Comparison of ENCODE assay signal across 13 cellular contexts in genomic region chr12:108772247-108772646, GRCh38. TPM values are rescaled to one million over a fixed set of nuclear protein-coding genes. Genes with fewer than 3 reads are reported as not detected.
A peak's percentile ranks its signal among the peaks of the same experiment; 100 is the strongest.
DNase-seq lines count a peak whose midpoint lies in the region; ATAC-seq and TF ChIP-seq lines count a peak whose summit lies in the region.
"Had no signal": no experiment of that assay in that cellular context is flagged by ENCODE, and none has a peak within 500 bp of the region (broad histone marks: within the 10 kb centered on the region; RNA-seq: fewer than 3 reads in every experiment).

No MANE protein-coding gene starts in this region.

- H3K9me3 ChIP-seq in breast epithelium (no peaks in the 10 kb centered on the region), MG63 (no peaks in the 10 kb centered on the region), stomach smooth muscle (ENCODE audit: control insufficient read depth in 2 of 2, low read length in 2 of 2) (no peaks in the 10 kb centered on the region)
- H3K9me3 ChIP-seq: mucosa of descending colon had no signal

- H3K36me3 ChIP-seq in breast epithelium (no peaks in the 10 kb centered on the region), MG63 (no peaks in the 10 kb centered on the region), stomach smooth muscle (ENCODE audit: control insufficient read depth in 2 of 2, insufficient read depth in 2 of 2, low read length in 2 of 2) (no peaks in the 10 kb centered on the region)

- H3K36me3 Mint-ChIP-seq in MCF 10A (ENCODE audit: insufficient read depth, unreplicated experiment), result no peaks in the 10 kb centered on the region
- H3K36me3 Mint-ChIP-seq in activated CD8-positive, alpha-beta T cell treated with anti-CD3 and anti-CD28 coated beads for 36 hours (ENCODE audit: low read depth), result no peaks in the 10 kb centered on the region

- H3K4me3 ChIP-seq in breast epithelium (no peak overlapping the region), MG63 (no peak overlapping the region), stomach smooth muscle (ENCODE audit: low read length in 2 of 2) (no peak overlapping the region)
- H3K4me3 ChIP-seq: mucosa of descending colon, skin epidermis had no signal

- H3K4me1 Mint-ChIP-seq in MCF 10A (ENCODE audit: insufficient read depth, unreplicated experiment), result peaks cover 17% of the 10 kb centered on the region
- H3K4me1 Mint-ChIP-seq in activated CD8-positive, alpha-beta T cell treated with anti-CD3 and anti-CD28 coated beads for 36 hours (ENCODE audit: low read depth), result peaks cover 4% of the 10 kb centered on the region

- POLR2A ChIA-PET in MCF 10A (lab: Yijun Ruan, JAX), result no interaction called here
- POLR2A ChIA-PET in activated CD8-positive, alpha-beta T cell treated with anti-CD3 and anti-CD28 coated beads for 36 hours (lab: Charles Lee), result no interaction called here

- H3K9ac ChIP-seq in stomach smooth muscle (ENCODE audit: low read length in 2 of 2), result no peak overlapping the region

- CTCF ChIA-PET in MCF 10A (lab: Yijun Ruan, JAX), result interaction anchor here (0.6 kb wide), 1 partner anchor 27 kb away, joined by 3 read pairs; no protein-coding TSS in a partner anchor
- CTCF ChIA-PET in activated CD8-positive, alpha-beta T cell treated with anti-CD3 and anti-CD28 coated beads for 36 hours (lab: Charles Lee), result no interaction called here

- H3K4me3 Mint-ChIP-seq in MCF 10A (ENCODE audit: unreplicated experiment), result no peak overlapping the region
- H3K4me3 Mint-ChIP-seq in activated CD8-positive, alpha-beta T cell treated with anti-CD3 and anti-CD28 coated beads for 36 hours, result no peak overlapping the region

- no peak for TF ChIP-seq CTCF in breast epithelium (IDR thresholded peaks at IDR 0.05)
- TF ChIP-seq CTCF in MCF 10A (IDR thresholded peaks at IDR 0.05; ENCODE audit: unreplicated experiment), result no peak
- no peak for TF ChIP-seq CTCF in activated CD8-positive, alpha-beta T cell treated with anti-CD3 and anti-CD28 coated beads for 36 hours (IDR thresholded peaks at IDR 0.05)

- H3K9me3 Mint-ChIP-seq in MCF 10A (ENCODE audit: unreplicated experiment), result no peaks in the 10 kb centered on the region
- H3K9me3 Mint-ChIP-seq in activated CD8-positive, alpha-beta T cell treated with anti-CD3 and anti-CD28 coated beads for 36 hours, result no peaks in the 10 kb centered on the region

- ATAC-seq in activated CD8-positive, alpha-beta T cell treated with anti-CD3 and anti-CD28 coated beads for 36 hours, result no peak
- ATAC-seq: mucosa of descending colon had no signal

- no peaks in the 10 kb centered on the region for H3K27me3 ChIP-seq in breast epithelium
- no peaks in the 10 kb centered on the region for H3K27me3 ChIP-seq in MG63
- no peaks in the 10 kb centered on the region for H3K27me3 ChIP-seq in stomach smooth muscle (ENCODE audit: control insufficient read depth in 1 of 2, insufficient read depth in 2 of 2, low read length in 2 of 2)

- no peaks in the 10 kb centered on the region for H3K27me3 Mint-ChIP-seq in MCF 10A (ENCODE audit: insufficient read depth, unreplicated experiment)
- H3K27me3 Mint-ChIP-seq in activated CD8-positive, alpha-beta T cell treated with anti-CD3 and anti-CD28 coated beads for 36 hours, result peaks cover 2% of the 10 kb centered on the region

- no TSS peak for BruUV-seq in MCF 10A (replicated peaks; lab: Mats Ljungman, UMichigan)

- no peak overlapping the region for H3K27ac Mint-ChIP-seq in MCF 10A (ENCODE audit: low read depth, unreplicated experiment)
- H3K27ac Mint-ChIP-seq in activated CD8-positive, alpha-beta T cell treated with anti-CD3 and anti-CD28 coated beads for 36 hours, result no peak overlapping the region

- intact Hi-C loops in breast epithelium (cut with DNase I; ENCODE audit: low total_unique reads) (no loop called here), MCF 10A (cut with micrococcal nuclease) (no loop called here)
- intact Hi-C loops in activated CD8-positive, alpha-beta T cell treated with anti-CD3 and anti-CD28 coated beads for 36 hours (cut with micrococcal nuclease), result no loop called here

- DNase-seq in breast epithelium (ENCODE audit: low spot score in 2 of 2), result peak in 1 of 2 donors; percentile 44
- DNase-seq in MCF 10A (ENCODE audit: unreplicated experiment), result no peak
- DNase-seq in MG63, result peak; percentile 16
- peak; percentile 21 for DNase-seq in germinal center (ENCODE audit: low spot score)
- DNase-seq in activated CD8-positive, alpha-beta T cell treated with anti-CD3 and anti-CD28 coated beads for 36 hours, result no peak
- DNase-seq in NCI-H187 (lab: John Stamatoyannopoulos, UW), result no peak
- DNase-seq in effector CD8-positive, alpha-beta T cell (lab: John Stamatoyannopoulos, UW), result no peak
- DNase-seq: effector memory CD4-positive, alpha-beta T cell; hippocampal formation; mucosa of descending colon; NCI-H524 treated with DMSO at 0.1 percent for 48 hours had no signal

- H3K27ac ChIP-seq in breast epithelium (peak overlapping the region; percentile 81 to 83), stomach smooth muscle (ENCODE audit: low read length) (peak overlapping the region; percentile 97)

- H3K4me1 ChIP-seq in breast epithelium (peaks cover 0 to 15% of the 10 kb centered on the region in 2 donors), stomach smooth muscle (ENCODE audit: control insufficient read depth, insufficient read depth, low read length) (peaks cover 58% of the 10 kb centered on the region)

- no peak for TF ChIP-seq POLR2A in breast epithelium (IDR thresholded peaks at IDR 0.05)

RNA-seq across cellular contexts. Expression of gene CORO1C, which starts 40.9 kb away (rescaled TPM):
- 100 to 1,000 TPM; 121 to 155 (median 149) TPM for total RNA-seq in breast epithelium
- total RNA-seq in MCF 10A (2022), result 130 and 141 TPM in 2 replicates
- 228 and 229 TPM in 2 replicates for total RNA-seq in MG63 (2014; rRNA removed; shearing (Covaris generic); ENCODE audit: low replicate concordance)
- 10 to 100 TPM; 90.1 to 98.9 TPM for total RNA-seq in activated CD8-positive, alpha-beta T cell treated with anti-CD3 and anti-CD28 coated beads for 36 hours

Comparison
In these comparisons a context has a peak if more than half of its experiments do, and no peak if none do; other contexts are left out.
1. DNase-seq: peak in MG63 (single experiment) and germinal center (single experiment); none in MCF 10A (single experiment), activated CD8-positive, alpha-beta T cell treated with anti-CD3 and anti-CD28 coated beads for 36 hours (single experiment), NCI-H187 (0 of 2) and effector CD8-positive, alpha-beta T cell (single experiment).